In the genomic region with DNA sequence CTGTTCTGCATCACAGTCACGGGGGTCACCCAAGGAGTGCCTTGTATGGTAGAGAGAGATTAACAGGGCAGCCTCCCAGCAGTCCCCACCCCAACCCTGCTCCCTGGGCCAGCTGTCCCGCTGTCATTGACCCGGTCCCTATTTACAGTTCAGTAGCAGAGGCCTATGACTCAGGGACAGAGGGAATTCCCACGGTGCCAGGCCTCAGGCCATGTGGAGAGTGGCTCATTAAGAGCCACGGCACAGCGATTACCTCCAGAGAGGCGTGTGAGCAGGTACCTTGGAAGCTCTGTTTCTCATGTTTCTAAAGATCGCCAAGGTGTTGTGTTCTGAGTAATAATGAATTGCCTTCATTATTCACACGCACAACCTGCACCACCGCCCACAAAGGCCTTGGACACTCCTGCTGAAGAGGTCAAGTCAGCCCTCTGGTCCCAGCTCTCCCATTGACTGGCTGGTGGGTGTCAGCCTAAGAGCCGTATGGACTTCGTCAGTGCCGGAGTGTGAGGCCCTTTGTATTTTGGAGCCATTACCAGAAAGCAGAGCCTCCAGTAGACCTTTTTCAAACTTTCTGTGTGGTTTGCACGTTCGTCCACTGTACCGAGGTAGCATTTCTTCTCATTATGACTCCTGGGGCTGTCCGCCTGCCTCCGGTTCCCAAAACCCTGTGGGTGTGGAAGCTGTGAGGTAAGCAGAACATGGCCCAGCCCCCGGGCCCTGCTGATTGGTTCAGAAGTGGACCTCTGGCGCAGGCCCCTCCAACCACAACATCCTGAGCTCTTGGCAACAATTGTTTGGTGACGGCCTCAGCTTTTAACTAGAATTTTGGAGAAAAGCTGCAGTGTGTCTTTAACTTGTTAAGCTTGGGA, we compare ENCODE assay signal across 8 cellular contexts. TPM values are rescaled to one million over a fixed set of nuclear protein-coding genes. Genes with fewer than 3 reads are reported as not detected.
DNase-seq lines count a peak whose midpoint lies in the region; ATAC-seq, FAIRE-seq and TF ChIP-seq lines count a peak whose summit lies in the region.

No MANE protein-coding gene starts in this region.

- peak; percentile 88 for ATAC-seq in GM18870 (IDR thresholded peaks at IDR 0.05; ENCODE audit: unreplicated experiment)
- ATAC-seq in HG03060 (IDR thresholded peaks at IDR 0.05; ENCODE audit: low read depth, unreplicated experiment), result peak; percentile 84
- ATAC-seq in T-cell (replicated peaks in 1 of 4), result peak; percentile 87 to 95 (median 88)
- peak; percentile 94 for ATAC-seq in activated naive CD8-positive, alpha-beta T cell treated with anti-CD3 and anti-CD28 coated beads, Interleukin-2, amount 50 U/mL, for 24 hours

- POLR2A ChIA-PET in T-cell (lab: Charles Lee), result interaction anchor here in 1 of 2 donors (0.6 to 1.9 kb wide), 8 partner anchors 9 to 624 kb away, joined by 3 to 8 read pairs (median 5); no protein-coding TSS in a partner anchor

- H3K9me3 Mint-ChIP-seq in T-cell, result no peaks in the 10 kb centered on the region
- H3K9me3 Mint-ChIP-seq in activated naive CD8-positive, alpha-beta T cell treated with anti-CD3 and anti-CD28 coated beads, Interleukin-2, amount 50 U/mL, for 24 hours, result no peaks in the 10 kb centered on the region

- CTCF ChIA-PET in T-cell (lab: Charles Lee), result interaction anchor here (0.5 to 3.7 kb wide), 29 partner anchors 10 to 558 kb away, joined by 3 to 22 read pairs (median 4); partner anchors contain the start of genes AFTPH (in 1 of the 2), CEP68 (in 1 of the 2), RAB1A (in 1 of the 2) and SERTAD2 (in 1 of the 2)

- peak overlapping the region; percentile 15 to 74 for H3K27ac Mint-ChIP-seq in T-cell
- peak overlapping the region; percentile 86 for H3K27ac Mint-ChIP-seq in activated naive CD8-positive, alpha-beta T cell treated with anti-CD3 and anti-CD28 coated beads, Interleukin-2, amount 50 U/mL, for 24 hours

- peak overlapping the region; percentile 63 to 80 (median 65) for H3K4me3 Mint-ChIP-seq in T-cell
- H3K4me3 Mint-ChIP-seq in activated naive CD8-positive, alpha-beta T cell treated with anti-CD3 and anti-CD28 coated beads, Interleukin-2, amount 50 U/mL, for 24 hours, result peak overlapping the region; percentile 45

- no peaks in the 10 kb centered on the region for H3K27me3 Mint-ChIP-seq in T-cell
- H3K27me3 Mint-ChIP-seq in activated naive CD8-positive, alpha-beta T cell treated with anti-CD3 and anti-CD28 coated beads, Interleukin-2, amount 50 U/mL, for 24 hours, result no peaks in the 10 kb centered on the region

- DNase-seq in T-cell, result peak; percentile 58 to 94 (median 87)
- peak; percentile 86 for DNase-seq in activated naive CD8-positive, alpha-beta T cell treated with anti-CD3 and anti-CD28 coated beads, Interleukin-2, amount 50 U/mL, for 24 hours
- peak; percentile 47 for DNase-seq in iris pigment epithelial cell (ENCODE audit: low read depth)
- DNase-seq in stimulated activated CD4-positive, alpha-beta T cell treated with anti-CD3 and anti-CD28 coated beads, Interleukin-2, amount 100 ng/mL, for 24 hours, result peak; percentile 83 to 85
- no peak for DNase-seq in HTR-8/SVneo (ENCODE audit: insufficient read length, low spot score)
- no peak for DNase-seq in H54 (ENCODE audit: insufficient read length, low spot score)

- peaks cover 21 to 38% (median 21%) of the 10 kb centered on the region in 3 donors for H3K4me1 Mint-ChIP-seq in T-cell
- peaks cover 34% of the 10 kb centered on the region for H3K4me1 Mint-ChIP-seq in activated naive CD8-positive, alpha-beta T cell treated with anti-CD3 and anti-CD28 coated beads, Interleukin-2, amount 50 U/mL, for 24 hours

- no peak for FAIRE-seq in HTR-8/SVneo (lab: Jason Lieb, UNC)
- FAIRE-seq in H54 (lab: Jason Lieb, UNC), result no peak

- no peak for TF ChIP-seq POLR2A in H54 (IDR thresholded peaks at IDR 0.05; ENCODE audit: low read depth, low read length)

- H3K36me3 Mint-ChIP-seq in T-cell, result no peaks in the 10 kb centered on the region
- H3K36me3 Mint-ChIP-seq in activated naive CD8-positive, alpha-beta T cell treated with anti-CD3 and anti-CD28 coated beads, Interleukin-2, amount 50 U/mL, for 24 hours (ENCODE audit: low read depth), result no peaks in the 10 kb centered on the region

RNA-seq across cellular contexts. Expression of gene SERTAD2, which starts 47.0 kb away (rescaled TPM):
- 10 to 100 TPM; 22.8 to 39.7 (median 27.4) TPM for total RNA-seq in T-cell

Comparison
In these comparisons a context has a peak if more than half of its experiments do, and no peak if none do; other contexts are left out.
1. DNase-seq: peak in T-cell (34 of 34), activated naive CD8-positive, alpha-beta T cell treated with anti-CD3 and anti-CD28 coated beads, Interleukin-2, amount 50 U/mL, for 24 hours (single experiment), iris pigment epithelial cell (single experiment) and stimulated activated CD4-positive, alpha-beta T cell treated with anti-CD3 and anti-CD28 coated beads, Interleukin-2, amount 100 ng/mL, for 24 hours (2 of 2); none in HTR-8/SVneo (single experiment) and H54 (single experiment).
2. Peak in every context shown above with its lines, with median percentiles within 50 percentile points of each other: ATAC-seq.